In genomic region chr7:143042159-143042820, GRCh38 we compare ENCODE assay signal across 23 cellular contexts. TPM values are rescaled to one million over a fixed set of nuclear protein-coding genes. Genes with fewer than 3 reads are reported as not detected.
A peak's percentile ranks its signal among the peaks of the same experiment; 100 is the strongest.
DNase-seq lines count a peak whose midpoint lies in the region; FAIRE-seq and TF ChIP-seq lines count a peak whose summit lies in the region.
"Had no signal": no experiment of that assay in that cellular context is flagged by ENCODE, and none has a peak within 500 bp of the region (broad histone marks: within the 10 kb centered on the region; RNA-seq: fewer than 3 reads in every experiment).

No MANE protein-coding gene starts in this region.

- H3K27ac ChIP-seq in H1 (ENCODE audit: low read depth, low read length) = 0 out of 2 replicates have a peak overlapping the region, but pooled peaks have one; percentile 5
- peak overlapping the region; percentile 3 for H3K27ac ChIP-seq in osteoblast (ENCODE audit: low read depth, low read length)
- H3K27ac ChIP-seq in OCI-LY7 (ENCODE audit: low read depth, low read length, poor library complexity, severe bottlenecking) = no peak overlapping the region
- H3K27ac ChIP-seq: lower lobe of right lung had no signal

- POLR2A ChIA-PET in H1 (lab: Charles Lee; ENCODE audit: partially characterized antibody) = interaction anchor here (1.4 kb wide), 1 partner anchor 18 kb away, joined by 3 read pairs; no protein-coding TSS in a partner anchor
- POLR2A ChIA-PET in OCI-LY7 (lab: Charles Lee) = no interaction called here

- no peak overlapping the region for H2BK120ac ChIP-seq in H1 (replicated peaks; ENCODE audit: low read depth, low read length)

- H2AFZ ChIP-seq in H1 (ENCODE audit: low read length) = peak overlapping the region; percentile 48; the same call in 1 of the 2 replicates
- peak overlapping the region; percentile 3 for H2AFZ ChIP-seq in osteoblast (ENCODE audit: low read length)
- H2AFZ ChIP-seq in OCI-LY7 (ENCODE audit: low read length) = no peak overlapping the region

- H4K20me1 ChIP-seq in H1 (replicated peaks in 1 of 2; ENCODE audit: control insufficient read depth in 1 of 2, insufficient read depth in 2 of 2, low read length in 2 of 2) (no peaks in the 10 kb centered on the region), osteoblast (ENCODE audit: insufficient read depth, low read length) (no peaks in the 10 kb centered on the region), OCI-LY7 (ENCODE audit: insufficient read depth, low read length) (no peaks in the 10 kb centered on the region)

- no TSS peak for BruUV-seq in OCI-LY7 (replicated peaks; lab: Mats Ljungman, UMichigan)

- no peaks in the 10 kb centered on the region for H3K36me3 ChIP-seq in H1 (ENCODE audit: control insufficient read depth in 2 of 4, insufficient read depth in 4 of 4, low read length in 3 of 4)
- no peaks in the 10 kb centered on the region for H3K36me3 ChIP-seq in osteoblast (ENCODE audit: insufficient read depth, low read length)
- no peaks in the 10 kb centered on the region for H3K36me3 ChIP-seq in OCI-LY7 (ENCODE audit: insufficient read depth, low read length)
- H3K36me3 ChIP-seq: lower lobe of right lung had no signal

- TF ChIP-seq EP300 in H1 (IDR thresholded peaks at IDR 0.05; ENCODE audit: borderline replicate concordance in 1 of 2, low read depth in 2 of 2, low read length in 2 of 2) = no peak

- H3K9me3 ChIP-seq in H1 (ENCODE audit: insufficient read depth in 2 of 2, low read depth in 1 of 2, low read length in 1 of 2) (no peaks in the 10 kb centered on the region), osteoblast (ENCODE audit: low read depth, low read length) (no peaks in the 10 kb centered on the region), OCI-LY7 (ENCODE audit: low read length) (no peaks in the 10 kb centered on the region)
- H3K9me3 ChIP-seq: lower lobe of right lung had no signal

- no peak overlapping the region for H4K91ac ChIP-seq in H1 (replicated peaks; ENCODE audit: insufficient read length, low read length)

- H3K18ac ChIP-seq in H1 (ENCODE audit: extremely low read depth, low read length) = no peak overlapping the region

- CTCF ChIA-PET in H1 (lab: Charles Lee; ENCODE audit: partially characterized antibody) (interaction anchor here (0.7 to 5.1 kb wide), 9 partner anchors 17 to 508 kb away, joined by 3 to 24 read pairs (median 3); no protein-coding TSS in a partner anchor), OCI-LY7 (lab: Charles Lee; ENCODE audit: unreplicated experiment) (no interaction called here)

- H3K79me2 ChIP-seq in H1 (ENCODE audit: control insufficient read depth in 1 of 2, insufficient read depth in 2 of 2, low read length in 2 of 2) (no peaks in the 10 kb centered on the region), osteoblast (ENCODE audit: insufficient read depth, low read length) (no peaks in the 10 kb centered on the region), OCI-LY7 (ENCODE audit: insufficient read depth, low read depth, low read length) (no peaks in the 10 kb centered on the region)

- no peak overlapping the region for H2BK5ac ChIP-seq in H1 (ENCODE audit: low read depth, low read length)

- no peaks in the 10 kb centered on the region; the same call in 1 of the 2 replicates for H3K23me2 ChIP-seq in H1 (ENCODE audit: low read depth, low read length)

- no peak overlapping the region for H3K4me2 ChIP-seq in H1 (ENCODE audit: insufficient read depth in 1 of 2, low read depth in 2 of 2, low read length in 2 of 2)
- H3K4me2 ChIP-seq in osteoblast (ENCODE audit: insufficient read depth, low read length) = no peak overlapping the region
- no peak overlapping the region for H3K4me2 ChIP-seq in OCI-LY7 (ENCODE audit: low read length)

- no peak for FAIRE-seq in H1 (lab: Jason Lieb, UNC)
- FAIRE-seq: endometrium, frontal cortex had no signal

- H3K9ac ChIP-seq in H1 (replicated peaks in 1 of 4; ENCODE audit: extremely low read depth in 1 of 4, low read depth in 3 of 4, low read length in 3 of 4) = no peak overlapping the region

- TF ChIP-seq CTCF in H1 (IDR thresholded peaks at IDR 0.05; ENCODE audit: control extremely low read depth in 1 of 3, insufficient read depth in 1 of 3, low read depth in 1 of 3, low read length in 3 of 3) (no peak), osteoblast (IDR thresholded peaks at IDR 0.05; ENCODE audit: extremely low read depth, low read depth, low read length) (no peak), GM10266 (IDR thresholded peaks at IDR 0.05; ENCODE audit: control insufficient read depth, insufficient read depth, low read depth, missing control alignments) (no peak), OCI-LY7 (conservative IDR thresholded peaks at IDR 0.05; ENCODE audit: low read length) (no peak)

- peak; percentile 66 for DNase-seq in EH (ENCODE audit: low read depth)
- peak; percentile 85 for DNase-seq in NCI-H82 (lab: John Stamatoyannopoulos, UW)
- no peak for DNase-seq in H1 (ENCODE audit: low read depth in 1 of 2, low spot score in 2 of 2)
- DNase-seq in osteoblast (ENCODE audit: insufficient read length, low spot score, missing footprints) = no peak
- no peak for DNase-seq in GM10266 (ENCODE audit: extremely low spot score)
- no peak for DNase-seq in occipital lobe (lab: John Stamatoyannopoulos, UW)
- DNase-seq in OCI-LY7 (ENCODE audit: low spot score) = no peak
- DNase-seq in NCI-H2081 treated with DMSO at 0.1 percent for 48 hours (lab: John Stamatoyannopoulos, UW) = no peak
- DNase-seq: activated CD4-positive, alpha-beta T cell treated with anti-CD3 and anti-CD28 coated beads, Interleukin-2, amount 10 ng/mL, durations not matched to agents 7 days and 5 days; activated naive CD8-positive, alpha-beta T cell treated with anti-CD3 and anti-CD28 coated beads for 36 hours; activated T-cell treated with anti-CD3 and anti-CD28 coated beads, Interleukin-2, amount 50 U/mL, for 24 hours; central memory CD4-positive, alpha-beta T cell; GDM1; lower lobe of right lung; NCI-H1105; NCI-H2171 treated with DMSO at 0.1 percent for 48 hours; SHP77 had no signal

- intact Hi-C loops in OCI-LY7 (cut with micrococcal nuclease; ENCODE audit: unreplicated experiment) = no loop called here

- H3K27me3 ChIP-seq in H1 (replicated peaks in 1 of 4; ENCODE audit: control insufficient read depth in 3 of 4, extremely low read depth in 1 of 4, insufficient read depth in 3 of 4, low read length in 3 of 4) = no peaks in the 10 kb centered on the region
- no peaks in the 10 kb centered on the region for H3K27me3 ChIP-seq in osteoblast (ENCODE audit: insufficient read depth, low read length)

- no peak overlapping the region for H3K23ac ChIP-seq in H1 (ENCODE audit: insufficient read length)

- H3K56ac ChIP-seq in H1 (replicated peaks; ENCODE audit: insufficient read length, low read depth, low read length) = no peak overlapping the region

- no peak overlapping the region for H3K4ac ChIP-seq in H1 (replicated peaks; ENCODE audit: insufficient read length, low read depth, low read length)

- no peak overlapping the region for H3K14ac ChIP-seq in H1 (ENCODE audit: insufficient read length)

- H2BK12ac ChIP-seq in H1 (ENCODE audit: low read depth, low read length) = no peak overlapping the region

- no peaks in the 10 kb centered on the region for H3K79me1 ChIP-seq in H1 (ENCODE audit: low read depth, low read length)

- no peak overlapping the region for H2AK5ac ChIP-seq in H1 (ENCODE audit: low read depth, low read length)

- no peaks in the 10 kb centered on the region for H3K9me2 ChIP-seq in OCI-LY7 (ENCODE audit: insufficient read depth, low read length)

- no peak for TF ChIP-seq POLR2A in H1 (IDR thresholded peaks at IDR 0.05; ENCODE audit: control extremely low read depth in 1 of 2, low read depth in 2 of 2, low read length in 2 of 2)

- no peak overlapping the region for H4K5ac ChIP-seq in H1 (ENCODE audit: insufficient read length, low read depth, low read length)

- no peak overlapping the region for H2BK20ac ChIP-seq in H1 (ENCODE audit: low read length)

- WGBS in H1 (ENCODE audit: extremely low coverage in 1 of 2, insufficient coverage in 1 of 2, insufficient read length in 1 of 2, insufficient replicate concordance in 2 of 2, low coverage in 1 of 2, low lambda C conversion rate in 2 of 2, missing lambda C conversion rate in 1 of 2), 2 experiments = 82% methylated on average over 3 of the region's 3 CpGs; no CpG with 5 or more reads in 1 of the 2 experiments

- H3K4me3 ChIP-seq in H1 (ENCODE audit: extremely low read depth in 1 of 4, insufficient read depth in 2 of 4, low read depth in 3 of 4, low read length in 4 of 4) = no peak overlapping the region
- H3K4me3 ChIP-seq in osteoblast (ENCODE audit: insufficient read depth, low read length) = no peak overlapping the region
- no peak overlapping the region for H3K4me3 ChIP-seq in OCI-LY7 (ENCODE audit: low read depth, low read length, poor library complexity, severe bottlenecking)
- H3K4me3 ChIP-seq: lower lobe of right lung had no signal

- no peak overlapping the region for H2BK15ac ChIP-seq in H1 (ENCODE audit: low read length)

- no peak overlapping the region for H4K8ac ChIP-seq in H1 (ENCODE audit: extremely low read depth, insufficient read depth, low read length)

- TF ChIP-seq RAD21 in H1 (IDR thresholded peaks at IDR 0.05 in 1 of 2, conservative IDR thresholded peaks at IDR 0.05 in 1 of 2; ENCODE audit: low read depth in 2 of 2, low read length in 2 of 2) = no peak

- H3K4me1 ChIP-seq in H1 (replicated peaks in 1 of 4; ENCODE audit: control insufficient read depth in 3 of 4, insufficient read depth in 4 of 4, low read length in 3 of 4) (no peaks in the 10 kb centered on the region), osteoblast (ENCODE audit: insufficient read depth, low read length) (peaks cover 3% of the 10 kb centered on the region), OCI-LY7 (ENCODE audit: insufficient read depth, low read length, poor library complexity, severe bottlenecking) (no peaks in the 10 kb centered on the region)

RNA-seq across cellular contexts. Expression of gene OR6V1, which starts 9.9 kb away (rescaled TPM):
- total RNA-seq in H1 (2021; fragmentation: NEBNext Ultra II Directional; extraction: Animal tissue kit (Norgen Biotek cat#: 25700)) = not detected in 2 replicates
- polyA plus RNA-seq in H1 (2011; rRNA removed) = not detected in 2 replicates
- not detected for polyA plus RNA-seq in H1 (2011; cell fraction: cytosol; rRNA removed)
- not detected for polyA plus RNA-seq in H1 (2011; cell fraction: nucleus; rRNA removed)
- not detected in 4 replicates for polyA plus RNA-seq in H1 (2012, experiment 1 of 2)
- polyA plus RNA-seq in H1 (2012, experiment 2 of 2) = not detected
- not detected for polyA plus RNA-seq in H1 (2013, experiment 1 of 2)
- not detected for polyA plus RNA-seq in H1 (2013, experiment 2 of 2)
- polyA minus RNA-seq in H1 (2011; rRNA and poly(A)+ RNA removed) = not detected in 2 replicates
- not detected for polyA minus RNA-seq in H1 (2011; cell fraction: cytosol; rRNA and poly(A)+ RNA removed)
- not detected for polyA minus RNA-seq in H1 (2011; cell fraction: nucleus; rRNA and poly(A)+ RNA removed)
- not detected in 2 replicates for total RNA-seq in osteoblast
- not detected for total RNA-seq in occipital lobe
- total RNA-seq in OCI-LY7 (2014; rRNA removed; shearing (Covaris generic)) = not detected in 2 replicates
- not detected in 2 replicates for total RNA-seq in OCI-LY7 (2022)
- total RNA-seq: activated CD4-positive, alpha-beta T cell treated with anti-CD3 and anti-CD28 coated beads, Interleukin-2, amount 10 ng/mL, durations not matched to agents 7 days and 5 days; activated naive CD8-positive, alpha-beta T cell treated with anti-CD3 and anti-CD28 coated beads for 36 hours; frontal cortex; lower lobe of right lung; urinary bladder had no signal
- polyA plus RNA-seq: AG04450, IgD-negative memory B cell, neural cell, urinary bladder had no signal

RNA-seq across cellular contexts. Expression of gene OR9A2, which starts 15.4 kb away (rescaled TPM):
- total RNA-seq in H1 (2021; fragmentation: NEBNext Ultra II Directional; extraction: Animal tissue kit (Norgen Biotek cat#: 25700)) = not detected in 2 replicates
- polyA plus RNA-seq in H1 (2011; rRNA removed) = not detected in 2 replicates
- not detected for polyA plus RNA-seq in H1 (2011; cell fraction: cytosol; rRNA removed)
- 0.11 TPM for polyA plus RNA-seq in H1 (2011; cell fraction: nucleus; rRNA removed)
- polyA plus RNA-seq in H1 (2012, experiment 1 of 2) = not detected in 4 replicates
- not detected for polyA plus RNA-seq in H1 (2012, experiment 2 of 2)
- polyA plus RNA-seq in H1 (2013, experiment 1 of 2) = not detected
- not detected for polyA plus RNA-seq in H1 (2013, experiment 2 of 2)
- polyA minus RNA-seq in H1 (2011; rRNA and poly(A)+ RNA removed) = 0.25 and 0.76 TPM in 2 replicates
- polyA minus RNA-seq in H1 (2011; cell fraction: cytosol; rRNA and poly(A)+ RNA removed) = not detected
- polyA minus RNA-seq in H1 (2011; cell fraction: nucleus; rRNA and poly(A)+ RNA removed) = 2.8 TPM
- total RNA-seq in osteoblast = not detected in 2 replicates
- 1.1 TPM for total RNA-seq in occipital lobe
- total RNA-seq in OCI-LY7 (2014; rRNA removed; shearing (Covaris generic)) = 0.66 TPM in 1 of 2 replicates, not detected in the other
- total RNA-seq in OCI-LY7 (2022) = 0.37 and 0.53 TPM in 2 replicates
- total RNA-seq: activated CD4-positive, alpha-beta T cell treated with anti-CD3 and anti-CD28 coated beads, Interleukin-2, amount 10 ng/mL, durations not matched to agents 7 days and 5 days; activated naive CD8-positive, alpha-beta T cell treated with anti-CD3 and anti-CD28 coated beads for 36 hours; lower lobe of right lung had no signal
- polyA plus RNA-seq: AG04450, IgD-negative memory B cell, neural cell, urinary bladder had no signal

Comparison
In these comparisons a context has a peak if more than half of its experiments do, and no peak if none do; other contexts are left out.
1. DNase-seq: peak in EH (single experiment) and NCI-H82 (single experiment); none in H1 (0 of 2), osteoblast (single experiment), GM10266 (single experiment), occipital lobe (single experiment), OCI-LY7 (single experiment) and NCI-H2081 treated with DMSO at 0.1 percent for 48 hours (single experiment).